20 cellular contexts compared by ENCODE assay signal in genomic region chr6:74581681-74582080, GRCh38.
"Had no signal": no experiment of that assay in that cellular context is flagged by ENCODE, and none has a peak within 500 bp of the region (broad histone marks: within the 10 kb centered on the region; RNA-seq: fewer than 3 reads in every experiment).

No MANE protein-coding gene starts in this region.

- H3K36me3 ChIP-seq: SJCRH30 had no signal

- H3K27me3 ChIP-seq: SJCRH30 had no signal

- H3K9ac ChIP-seq: KMS-11 had no signal

- H3K4me2 ChIP-seq: KMS-11 had no signal

- DNase-seq: Kasumi-1, MM.1S, NCI-H1092 treated with DMSO at 0.1 percent for 48 hours, NCI-H1436, NCI-H187, NCI-H2029, NCI-H2081 treated with DMSO at 0.1 percent for 48 hours, NCI-H2171, NCI-H446, NCI-H510A, NCI-H524 treated with DMSO at 0.1 percent for 48 hours, NCI-H69, NCI-H774, SHP77, SJCRH30 had no signal

- FAIRE-seq: K562 had no signal

- ATAC-seq: K562, Panc1, SK-N-SH treated with all-trans-retinoic acid at 6 μM for 48 hours had no signal

- H3K4me3 ChIP-seq: K562, SJCRH30 had no signal

- H3K27ac ChIP-seq: KMS-11, RWPE1, SJCRH30 had no signal
